Comparison of ENCODE assay signal across 7 cellular contexts in the genomic region with DNA sequence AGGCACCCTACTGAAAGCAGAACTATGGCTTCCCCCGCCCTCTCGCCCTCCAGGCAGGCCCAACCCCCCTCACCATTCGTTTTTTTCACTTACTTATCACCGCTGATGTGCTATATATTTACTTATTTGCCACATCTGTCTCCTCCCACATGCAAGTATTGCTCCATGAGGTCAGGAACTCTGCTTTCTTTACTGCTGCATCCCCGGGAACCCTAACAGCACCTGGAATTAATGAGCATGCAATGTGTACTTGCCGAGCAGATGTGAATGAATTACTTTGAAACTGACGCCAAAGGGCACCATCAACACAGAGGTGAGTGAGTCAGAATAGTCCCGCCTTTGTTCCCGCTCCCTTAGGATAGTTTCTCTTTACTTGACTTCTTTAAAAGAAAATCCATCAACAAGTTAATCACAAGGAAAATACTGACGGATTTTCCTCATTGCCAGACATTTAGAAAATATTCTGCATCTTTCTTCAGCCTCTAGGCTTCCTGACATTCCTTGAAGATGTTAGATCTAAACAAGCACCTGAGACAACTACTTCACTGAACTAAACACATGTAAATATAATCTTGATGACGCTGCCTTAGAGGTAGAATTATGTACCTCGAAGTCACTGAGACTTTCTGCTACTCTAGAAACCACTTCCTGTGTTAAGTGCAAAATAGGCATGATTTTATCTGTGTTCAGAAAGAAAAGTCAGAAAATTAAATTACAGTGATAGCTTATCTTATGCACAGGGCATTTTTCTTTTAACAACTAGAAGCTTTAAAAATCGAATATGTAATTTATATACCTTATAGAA. TPM values are rescaled to one million over a fixed set of nuclear protein-coding genes. Genes with fewer than 3 reads are reported as not detected.
A peak's percentile ranks its signal among the peaks of the same experiment; 100 is the strongest.
DNase-seq lines count a peak whose midpoint lies in the region; ATAC-seq and TF ChIP-seq lines count a peak whose summit lies in the region.

No MANE protein-coding gene starts in this region.

- H3K27ac ChIP-seq in heart left ventricle = peak overlapping the region in 1 of 12 donors; percentile 53

- TF ChIP-seq CTCF in fibroblast of villous mesenchyme (IDR thresholded peaks at IDR 0.05; ENCODE audit: insufficient read depth, low read depth, low read length) = no peak
- TF ChIP-seq CTCF in heart left ventricle (IDR thresholded peaks at IDR 0.05) = no peak

- H3K36me3 ChIP-seq in heart left ventricle = no peaks in the 10 kb centered on the region

- intact Hi-C loops in heart left ventricle (cut with DNase I) = loop anchor here in 5 of 10 donors (10.0 kb wide), 3 partner anchors 261 to 1061 kb away; no protein-coding TSS in a partner anchor

- H3K27me3 ChIP-seq in heart left ventricle = peaks cover 0 to 11% (median 0%) of the 10 kb centered on the region in 9 donors

- H3K4me1 ChIP-seq in heart left ventricle = peaks cover 0 to 43% (median 2%) of the 10 kb centered on the region in 12 donors

- WGBS in heart left ventricle, 4 donors = 57 to 63% (median 60%) methylated on average over 13 of the region's 13 CpGs

- no peaks in the 10 kb centered on the region for H3K9me3 ChIP-seq in heart left ventricle

- H3K4me3 ChIP-seq in fibroblast of villous mesenchyme (ENCODE audit: low read depth, low read length) = no peak overlapping the region
- H3K4me3 ChIP-seq in heart left ventricle = no peak overlapping the region

- TF ChIP-seq POLR2A in heart left ventricle (IDR thresholded peaks at IDR 0.05) = no peak

- ATAC-seq in GM18511 (IDR thresholded peaks at IDR 0.05; ENCODE audit: unreplicated experiment) = peak; percentile 72
- ATAC-seq in HG03460 (IDR thresholded peaks at IDR 0.05; ENCODE audit: unreplicated experiment) = peak; percentile 45
- ATAC-seq in HG02840 (IDR thresholded peaks at IDR 0.05; ENCODE audit: low FRiP score, unreplicated experiment) = no peak
- no peak for ATAC-seq in HG03280 (IDR thresholded peaks at IDR 0.05; ENCODE audit: unreplicated experiment)
- ATAC-seq in heart left ventricle = no peak

- DNase-seq in SK-N-DZ (ENCODE audit: low spot score) (peak; percentile 44), fibroblast of villous mesenchyme (ENCODE audit: low read depth) (peak; percentile 77), heart left ventricle (no peak)

RNA-seq across cellular contexts. Expression of a gene that starts 17.5 kb away (rescaled TPM):
- 27.8 and 30.4 TPM in 2 replicates for polyA plus RNA-seq in SK-N-DZ (2014; cell fraction: cytosol; rRNA removed)
- polyA plus RNA-seq in SK-N-DZ (2014; cell fraction: nucleus; rRNA removed) = 18.3 and 22.9 TPM in 2 replicates
- total RNA-seq in fibroblast of villous mesenchyme (17.1 and 18.6 TPM in 2 replicates), heart left ventricle (100 to 1,000 TPM in 5 of 9 donors, 10 to 100 TPM in 4; 33.6 to 159 (median 121) TPM)
- 10 to 100 TPM; 27.6 to 65.7 TPM for polyA plus RNA-seq in heart left ventricle

Comparison
In these comparisons a context has a peak if more than half of its experiments do, and no peak if none do; other contexts are left out.
1. ATAC-seq: peak in GM18511 (single experiment) and HG03460 (single experiment); none in HG02840 (single experiment), HG03280 (single experiment) and heart left ventricle (0 of 4).
2. DNase-seq: peak in SK-N-DZ (single experiment) and fibroblast of villous mesenchyme (single experiment); none in heart left ventricle (0 of 5).